ENCODE assay signal across 12 cellular contexts in genomic region chr2:102417946-102418345, GRCh38. TPM values are rescaled to one million over a fixed set of nuclear protein-coding genes. Genes with fewer than 3 reads are reported as not detected.
DNase-seq lines count a peak whose midpoint lies in the region; ATAC-seq and TF ChIP-seq lines count a peak whose summit lies in the region.
"Had no signal": no experiment of that assay in that cellular context is flagged by ENCODE, and none has a peak within 500 bp of the region (broad histone marks: within the 10 kb centered on the region; RNA-seq: fewer than 3 reads in every experiment).

No MANE protein-coding gene starts in this region.

- no peak for TF ChIP-seq CTCF in upper lobe of right lung (IDR thresholded peaks at IDR 0.05)
- no peak for TF ChIP-seq CTCF in psoas muscle (IDR thresholded peaks at IDR 0.05)
- TF ChIP-seq CTCF in osteocyte (IDR thresholded peaks at IDR 0.05) = no peak

- H3K9me3 ChIP-seq in KOPT-K1 (ENCODE audit: insufficient read depth, low read length, poor library complexity, severe bottlenecking) = peaks cover 21% of the 10 kb centered on the region
- no peaks in the 10 kb centered on the region for H3K9me3 ChIP-seq in upper lobe of right lung
- H3K9me3 ChIP-seq in psoas muscle = no peaks in the 10 kb centered on the region

- peaks cover 0 to 2% (median 0%) of the 10 kb centered on the region in 3 donors for H3K36me3 Mint-ChIP-seq in naive thymus-derived CD8-positive, alpha-beta T cell
- H3K36me3 Mint-ChIP-seq in osteocyte (ENCODE audit: unreplicated experiment) = no peaks in the 10 kb centered on the region

- POLR2A ChIA-PET in naive thymus-derived CD8-positive, alpha-beta T cell (lab: Charles Lee) = no interaction called here

- 86 to 89% (median 89%) methylated on average over 1 of the region's 1 CpG for WGBS in psoas muscle, 3 donors

- H3K4me1 Mint-ChIP-seq in naive thymus-derived CD8-positive, alpha-beta T cell = peaks cover 25 to 65% (median 55%) of the 10 kb centered on the region in 4 donors
- H3K4me1 Mint-ChIP-seq in osteocyte (ENCODE audit: unreplicated experiment) = no peaks in the 10 kb centered on the region

- H3K36me3 ChIP-seq in KOPT-K1 (ENCODE audit: insufficient read depth, low read length) (no peaks in the 10 kb centered on the region), upper lobe of right lung (no peaks in the 10 kb centered on the region), psoas muscle (ENCODE audit: insufficient read depth in 1 of 2, low read depth in 1 of 2) (no peaks in the 10 kb centered on the region)

- peak overlapping the region; percentile 4 to 97 (median 63) for H3K27ac Mint-ChIP-seq in naive thymus-derived CD8-positive, alpha-beta T cell
- H3K27ac Mint-ChIP-seq in osteocyte (ENCODE audit: unreplicated experiment) = no peak overlapping the region

- peak in 2 of 10 donors; percentile 13 to 14 for DNase-seq in naive thymus-derived CD8-positive, alpha-beta T cell
- DNase-seq in T-helper 9 cell = no peak
- DNase-seq in upper lobe of right lung = no peak
- no peak for DNase-seq in psoas muscle
- no peak for DNase-seq in osteocyte (ENCODE audit: extremely low spot score, unreplicated experiment)
- DNase-seq: activated CD4-positive, alpha-beta T cell treated with anti-CD3 and anti-CD28 coated beads for 4 hours; caudate nucleus; stimulated activated CD4-positive, alpha-beta T cell treated with anti-CD3 and anti-CD28 coated beads, Interleukin-12 subunit alpha, Interleukin-12 subunit beta, amount 100 ng/mL, for 4 hours had no signal

- peaks cover 0 to 2% (median 0%) of the 10 kb centered on the region in 9 donors for H3K9me3 Mint-ChIP-seq in naive thymus-derived CD8-positive, alpha-beta T cell
- no peaks in the 10 kb centered on the region for H3K9me3 Mint-ChIP-seq in osteocyte (ENCODE audit: unreplicated experiment)

- H3K4me1 ChIP-seq in upper lobe of right lung = no peaks in the 10 kb centered on the region
- no peaks in the 10 kb centered on the region for H3K4me1 ChIP-seq in psoas muscle

- H3K27me3 ChIP-seq in upper lobe of right lung (no peaks in the 10 kb centered on the region), psoas muscle (ENCODE audit: insufficient read depth in 3 of 3, low read length in 2 of 3) (peaks cover 0 to 5% (median 2%) of the 10 kb centered on the region in 3 donors)

- H3K4me3 ChIP-seq in upper lobe of right lung = no peak overlapping the region
- no peak overlapping the region for H3K4me3 ChIP-seq in psoas muscle

- ATAC-seq in GM18873 (IDR thresholded peaks at IDR 0.05; ENCODE audit: low FRiP score, unreplicated experiment) (peak; percentile 20), GM21825 (IDR thresholded peaks at IDR 0.05; ENCODE audit: unreplicated experiment) (peak; percentile 55), upper lobe of right lung (no peak), psoas muscle (no peak)
- ATAC-seq in naive thymus-derived CD8-positive, alpha-beta T cell = peak; percentile 41 to 68

- H3K4me3 Mint-ChIP-seq in naive thymus-derived CD8-positive, alpha-beta T cell = peak overlapping the region in 9 of 10 donors; percentile 1 to 72 (median 55)
- H3K4me3 Mint-ChIP-seq in osteocyte (ENCODE audit: unreplicated experiment) = no peak overlapping the region

- H3K27ac ChIP-seq in KOPT-K1 (ENCODE audit: low read depth, low read length, poor library complexity, severe bottlenecking) (peak overlapping the region; percentile 57), upper lobe of right lung (no peak overlapping the region), psoas muscle (no peak overlapping the region)

- H3K27me3 Mint-ChIP-seq in naive thymus-derived CD8-positive, alpha-beta T cell = no peaks in the 10 kb centered on the region
- H3K27me3 Mint-ChIP-seq in osteocyte (ENCODE audit: unreplicated experiment) = peaks cover 18% of the 10 kb centered on the region

- intact Hi-C loops in upper lobe of right lung (cut with DNase I) (no loop called here), psoas muscle (cut with DNase I) (no loop called here)

RNA-seq across cellular contexts. Expression of gene IL18RAP, which starts 5.0 kb away (rescaled TPM):
- total RNA-seq in naive thymus-derived CD8-positive, alpha-beta T cell = 1 to 10 TPM; 1.2 to 1.8 TPM
- 1 to 10 TPM in 1 of 3 donors, under 1 TPM in 1, not detected in 1; 0.14 to 2.1 TPM for polyA plus RNA-seq in naive thymus-derived CD8-positive, alpha-beta T cell
- total RNA-seq in upper lobe of right lung = 4.9 TPM
- total RNA-seq in psoas muscle = under 1 TPM; 0.12 to 0.45 (median 0.38) TPM
- under 1 TPM; 0.04 to 0.10 (median 0.10) TPM for polyA plus RNA-seq in psoas muscle
- total RNA-seq in osteocyte = not detected in 2 replicates

RNA-seq across cellular contexts. Expression of gene SLC9A4, which starts 55.1 kb away (rescaled TPM):
- total RNA-seq in naive thymus-derived CD8-positive, alpha-beta T cell = not detected
- polyA plus RNA-seq in naive thymus-derived CD8-positive, alpha-beta T cell = not detected
- total RNA-seq in upper lobe of right lung (not detected), psoas muscle (under 1 TPM in 1 of 4 donors, not detected in 3; 0.08 TPM), osteocyte (not detected in 2 replicates)
- not detected for polyA plus RNA-seq in psoas muscle
- total RNA-seq: subcutaneous adipose tissue had no signal

Comparison
In these comparisons a context has a peak if more than half of its experiments do, and no peak if none do; other contexts are left out.
1. ATAC-seq: peak in GM18873 (single experiment), GM21825 (single experiment) and naive thymus-derived CD8-positive, alpha-beta T cell (2 of 2); none in upper lobe of right lung (single experiment) and psoas muscle (0 of 4).